2 cellular contexts compared by ENCODE assay signal in the genomic region with DNA sequence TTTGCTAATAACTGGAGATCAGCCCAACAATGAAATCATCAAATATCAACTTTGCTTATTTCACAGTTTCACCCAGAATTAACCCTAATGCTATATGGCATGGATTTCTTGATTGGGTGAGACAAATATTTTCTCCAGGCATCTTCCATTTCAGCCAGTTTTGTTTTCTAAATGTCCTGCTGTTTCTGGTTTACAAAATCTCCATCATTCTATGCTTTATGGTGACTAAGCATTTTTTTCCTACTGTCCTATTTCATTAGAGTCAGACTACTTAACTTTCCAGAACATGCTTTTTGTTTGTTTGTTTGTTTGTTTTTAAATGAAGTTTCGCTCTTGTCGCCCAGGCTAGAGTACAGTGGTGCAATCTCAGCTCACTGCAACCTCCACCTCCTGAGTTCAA.
TF ChIP-seq lines count a peak whose summit lies in the region.

No MANE protein-coding gene starts in this region.

TF ChIP-seq in IMR-90, 13 proteins besides CTCF, POLR2A, EP300 and RAD21:
- TF ChIP-seq NFE2L2 (IDR thresholded peaks at IDR 0.05; ENCODE audit: low read depth, low read length) = peak; percentile 61; the same call in 1 of the 2 replicates
- no peak for TF ChIP-seq BHLHE40 (IDR thresholded peaks at IDR 0.05; ENCODE audit: low read depth, low read length)
- TF ChIP-seq MAFK (IDR thresholded peaks at IDR 0.05; ENCODE audit: low read depth, low read length) = peak; percentile 68
- TF ChIP-seq MAZ (IDR thresholded peaks at IDR 0.05; ENCODE audit: borderline replicate concordance, low read depth, low read length) = no peak

TF ChIP-seq in K562, 482 proteins besides CTCF, POLR2A, EP300 and RAD21:
- TF ChIP-seq ZNF316 (IDR thresholded peaks at IDR 0.05) (peak; percentile 94), C11orf30 (IDR thresholded peaks at IDR 0.05; ENCODE audit: low read depth) (peak; percentile 87), MAFG (tag; conservative IDR thresholded peaks at IDR 0.05) (peak; percentile 94), MAFF (IDR thresholded peaks at IDR 0.05; ENCODE audit: low read length) (peak; percentile 77), NCOR1 (IDR thresholded peaks at IDR 0.05) (no peak), BACH1 (tag; IDR thresholded peaks at IDR 0.05) (0 out of 2 replicates have a peak, but pooled peaks have one; percentile 30), NFE2 (IDR thresholded peaks at IDR 0.05; ENCODE audit: low read depth) (peak; percentile 51; the same call in 1 of the 2 replicates), KLF1 (tag; IDR thresholded peaks at IDR 0.05) (no peak), NFE2L1 (tag; IDR thresholded peaks at IDR 0.05; ENCODE audit: borderline replicate concordance, low read depth) (peak; percentile 60; the same call in 1 of the 2 replicates), RB1 (IDR thresholded peaks at IDR 0.05; ENCODE audit: low read depth) (no peak), ZNF239 (CRISPR knock-in tag; IDR thresholded peaks at IDR 0.05) (no peak), MAFK (IDR thresholded peaks at IDR 0.05; ENCODE audit: low read length) (peak; percentile 53; the same call in 1 of the 2 replicates), ZBTB7A (IDR thresholded peaks at IDR 0.05; ENCODE audit: borderline replicate concordance, control insufficient read depth, low read depth, low read length) (no peak)
- TF ChIP-seq, protein P1, sequence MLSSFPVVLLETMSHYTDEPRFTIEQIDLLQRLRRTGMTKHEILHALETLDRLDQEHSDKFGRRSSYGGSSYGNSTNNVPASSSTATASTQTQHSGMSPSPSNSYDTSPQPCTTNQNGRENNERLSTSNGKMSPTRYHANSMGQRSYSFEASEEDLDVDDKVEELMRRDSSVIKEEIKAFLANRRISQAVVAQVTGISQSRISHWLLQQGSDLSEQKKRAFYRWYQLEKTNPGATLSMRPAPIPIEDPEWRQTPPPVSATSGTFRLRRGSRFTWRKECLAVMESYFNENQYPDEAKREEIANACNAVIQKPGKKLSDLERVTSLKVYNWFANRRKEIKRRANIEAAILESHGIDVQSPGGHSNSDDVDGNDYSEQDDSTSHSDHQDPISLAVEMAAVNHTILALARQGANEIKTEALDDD (IDR thresholded peaks at IDR 0.05) = no peak
TF ChIP-seq in K562: peak in this region for 8.
